8 cellular contexts compared by ENCODE assay signal in the genomic region with DNA sequence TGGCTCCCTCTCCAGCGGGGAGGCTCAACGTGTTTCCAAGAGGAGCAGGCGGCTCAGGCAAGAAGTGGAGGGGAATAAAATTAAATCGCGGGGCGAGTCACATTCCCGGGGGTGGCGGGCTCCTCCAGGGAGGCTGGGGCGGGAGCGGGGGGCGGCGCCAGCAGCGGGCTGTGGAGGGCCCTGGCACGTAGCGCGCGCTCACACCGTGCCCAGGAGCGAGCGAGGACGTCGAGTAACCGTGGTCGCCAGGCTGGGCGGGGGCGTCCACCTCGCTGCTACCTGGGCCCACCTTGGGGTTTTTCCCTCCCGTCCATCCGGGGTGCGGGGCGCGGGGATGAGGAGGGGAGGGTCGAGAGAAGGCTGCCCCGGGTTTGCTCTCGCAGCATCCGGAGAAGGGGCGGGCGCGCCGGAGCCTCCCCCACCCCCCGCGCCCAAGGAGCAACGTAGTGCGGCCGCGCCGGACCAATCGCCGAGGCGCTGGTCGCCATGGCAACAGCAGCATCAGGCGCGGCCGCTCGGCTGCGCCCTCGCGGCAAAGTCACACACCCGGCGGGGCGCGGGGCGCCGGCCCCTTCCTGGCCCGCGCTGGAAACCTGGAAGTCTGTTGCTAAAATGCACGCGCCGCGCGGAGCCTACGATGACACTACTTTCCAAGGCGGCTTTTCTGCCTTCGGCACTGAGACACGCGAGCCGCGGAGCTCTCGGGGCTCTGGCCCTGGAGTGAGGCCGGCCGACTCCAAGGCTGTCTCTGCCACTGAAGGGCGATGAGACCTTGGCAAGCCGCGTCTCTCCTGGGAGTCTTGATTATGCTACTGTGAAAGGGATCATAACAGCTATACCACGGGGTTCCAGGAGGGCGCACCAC. TPM values are rescaled to one million over a fixed set of nuclear protein-coding genes. Genes with fewer than 3 reads are reported as not detected.
DNase-seq lines count a peak whose midpoint lies in the region; ATAC-seq and TF ChIP-seq lines count a peak whose summit lies in the region.

A gene (minus strand): TSS at position 388 of the 865 bp plus-strand sequence. CDS start 415 bp downstream, outside the sequence.

- no peak within 1 kb of the TSS for H3K27ac ChIP-seq in A673 (ENCODE audit: low read depth, low read length, poor library complexity, severe bottlenecking)
- H3K27ac ChIP-seq in lower lobe of right lung, result no peak within 1 kb of the TSS

- peaks cover 17% of the 10 kb centered on the region for H3K4me1 Mint-ChIP-seq in chondrocyte (ENCODE audit: low read depth)

- CTCF ChIA-PET in A673 (lab: Charles Lee), result interaction anchor here (1.2 kb wide), 1 partner anchor 19 kb away, joined by 3 read pairs; no protein-coding TSS in a partner anchor

- no peak within 1 kb of the TSS for H3K4me3 ChIP-seq in A673 (ENCODE audit: low read depth, low read length, poor library complexity, severe bottlenecking)
- peak within 1 kb of the TSS; percentile 38 for H3K4me3 ChIP-seq in lower lobe of right lung

- H3K4me3 Mint-ChIP-seq in chondrocyte (ENCODE audit: unreplicated experiment), result peak within 1 kb of the TSS; percentile 61

- peak; percentile 57 for ATAC-seq in GM19043 (IDR thresholded peaks at IDR 0.05; ENCODE audit: low read depth, unreplicated experiment)
- peak; percentile 54 for ATAC-seq in HG03460 (IDR thresholded peaks at IDR 0.05; ENCODE audit: unreplicated experiment)
- ATAC-seq in lower lobe of right lung, result peak; percentile 43 to 47

- peaks cover 36% of the 10 kb centered on the region for H3K27me3 Mint-ChIP-seq in chondrocyte (ENCODE audit: low read depth)

- DNase-seq in A673 (ENCODE audit: low spot score), result no peak
- peak; percentile 37 to 54 for DNase-seq in activated CD4-positive, alpha-beta T cell treated with anti-CD3 and anti-CD28 coated beads for 4 hours
- no peak for DNase-seq in chondrocyte (ENCODE audit: low spot score)
- DNase-seq in lower lobe of right lung, result peak; percentile 65
- peak; percentile 35 to 78 (median 44) for DNase-seq in stimulated activated CD4-positive, alpha-beta T cell treated with anti-CD3 and anti-CD28 coated beads, TNF-alpha, amount 100 ng/mL, for 24 hours (ENCODE audit: low read depth in 3 of 3)
- no peak for DNase-seq in T1000 (lab: John Stamatoyannopoulos, UW)

- BruUV-seq in A673 (replicated peaks; lab: Mats Ljungman, UMichigan), result no TSS peak

- intact Hi-C loops in A673 (cut with micrococcal nuclease; ENCODE audit: unreplicated experiment) (no loop called here), lower lobe of right lung (cut with DNase I) (no loop called here)

- H3K9me3 Mint-ChIP-seq in chondrocyte (ENCODE audit: low read depth), result no peaks in the 10 kb centered on the region

- H3K4me1 ChIP-seq in A673 (ENCODE audit: insufficient read depth, low read length, poor library complexity, severe bottlenecking) (no peaks in the 10 kb centered on the region), lower lobe of right lung (peaks cover 7% of the 10 kb centered on the region)

- H3K36me3 ChIP-seq in A673 (ENCODE audit: insufficient read depth, low read length, poor library complexity, severe bottlenecking), result no peaks in the 10 kb centered on the region
- no peaks in the 10 kb centered on the region for H3K36me3 ChIP-seq in lower lobe of right lung

- TF ChIP-seq CTCF in A673 (conservative IDR thresholded peaks at IDR 0.05; ENCODE audit: low read depth, low read length) (no peak), chondrocyte (IDR thresholded peaks at IDR 0.05) (peak; percentile 18), lower lobe of right lung (IDR thresholded peaks at IDR 0.05) (no peak)

- POLR2A ChIA-PET in A673 (lab: Charles Lee; ENCODE audit: low non-redundant PET), result no interaction called here

- no peak within 1 kb of the TSS for H3K27ac Mint-ChIP-seq in chondrocyte (ENCODE audit: unreplicated experiment)

- no peaks in the 10 kb centered on the region for H3K36me3 Mint-ChIP-seq in chondrocyte (ENCODE audit: low read depth)

- H3K9me3 ChIP-seq in A673 (ENCODE audit: low read depth, low read length, poor library complexity, severe bottlenecking) (no peaks in the 10 kb centered on the region), lower lobe of right lung (no peaks in the 10 kb centered on the region)

- H3K27me3 ChIP-seq in A673 (replicated peaks; ENCODE audit: insufficient read depth, low read depth, low read length, poor library complexity), result peaks cover 53% of the 10 kb centered on the region
- peaks cover 55% of the 10 kb centered on the region for H3K27me3 ChIP-seq in lower lobe of right lung (ENCODE audit: low read depth)

RNA-seq across cellular contexts. Expression of the gene that starts here (rescaled TPM):
- 13.0 and 15.4 TPM in 2 replicates for total RNA-seq in A673 (2021)
- total RNA-seq in chondrocyte, result 37.2 to 43.3 TPM (median 38.2 TPM) in 3 replicates
- 82.3 TPM for total RNA-seq in lower lobe of right lung

Comparison
In these comparisons a context has a peak if more than half of its experiments do, and no peak if none do; other contexts are left out.
1. DNase-seq: peak in activated CD4-positive, alpha-beta T cell treated with anti-CD3 and anti-CD28 coated beads for 4 hours (2 of 2), lower lobe of right lung (single experiment) and stimulated activated CD4-positive, alpha-beta T cell treated with anti-CD3 and anti-CD28 coated beads, TNF-alpha, amount 100 ng/mL, for 24 hours (3 of 3); none in A673 (single experiment), chondrocyte (single experiment) and T1000 (single experiment).
2. Peak in every context shown above with its lines, with median percentiles within 50 percentile points of each other: ATAC-seq.